8 cellular contexts compared by ENCODE assay signal in genomic region chr1:92298573-92299476, GRCh38. TPM values are rescaled to one million over a fixed set of nuclear protein-coding genes. Genes with fewer than 3 reads are reported as not detected.
DNase-seq lines count a peak whose midpoint lies in the region; ATAC-seq and TF ChIP-seq lines count a peak whose summit lies in the region.

Gene GLMN, minus strand, starts transcription at chr1:92298987. Its CDS starts 988 bp downstream, at chr1:92297999.
Gene RPAP2, plus strand, starts transcription at chr1:92299059. Its CDS starts 15 bp downstream, at chr1:92299074.

- H3K9me3 Mint-ChIP-seq in HFFc6, result no peaks in the 10 kb centered on the region
- H3K9me3 Mint-ChIP-seq in activated naive CD8-positive, alpha-beta T cell treated with anti-CD3 and anti-CD28 coated beads for 36 hours, result no peaks in the 10 kb centered on the region

- H3K9ac ChIP-seq in parathyroid adenoma, result peak within 1 kb of the TSS; percentile 56

- intact Hi-C loops in Right ventricle myocardium inferior (cut with DNase I), result loop anchor here (10.0 kb wide), 1 partner anchor 1014 kb away; no protein-coding TSS in a partner anchor

- peak within 1 kb of the TSS; percentile 73 for H3K4me2 ChIP-seq in parathyroid adenoma (ENCODE audit: low read length)

- no peaks in the 10 kb centered on the region for H3K79me2 ChIP-seq in parathyroid adenoma

- peak within 1 kb of the TSS; percentile 98 for H3K4me3 Mint-ChIP-seq in HFFc6
- peak within 1 kb of the TSS; percentile 97 for H3K4me3 Mint-ChIP-seq in activated naive CD8-positive, alpha-beta T cell treated with anti-CD3 and anti-CD28 coated beads for 36 hours

- TF ChIP-seq EP300 in tibial nerve (IDR thresholded peaks at IDR 0.05), result peak in 1 of 2 donors; percentile 91

- peak; percentile 17; the same call in 1 of the 2 replicates for TF ChIP-seq CTCF in HFFc6 (IDR thresholded peaks at IDR 0.05)
- peak; percentile 7 for TF ChIP-seq CTCF in parathyroid adenoma (IDR thresholded peaks at IDR 0.05)
- no peak for TF ChIP-seq CTCF in tibial nerve (IDR thresholded peaks at IDR 0.05)

- peak; percentile 83 for TF ChIP-seq POLR2A in GM10847 (IDR thresholded peaks at IDR 0.05; ENCODE audit: extremely low read depth, insufficient read length)
- TF ChIP-seq POLR2A in tibial nerve (IDR thresholded peaks at IDR 0.05), result peak; percentile 55 to 90

- peak; percentile 100 for ATAC-seq in Right ventricle myocardium inferior

- H3K36me3 ChIP-seq in parathyroid adenoma (ENCODE audit: control insufficient read depth, insufficient read depth, low read length) (no peaks in the 10 kb centered on the region), tibial nerve (peaks cover 0 to 7% (median 0%) of the 10 kb centered on the region in 3 donors)

- peak within 1 kb of the TSS; percentile 98 for H3K27ac Mint-ChIP-seq in HFFc6
- H3K27ac Mint-ChIP-seq in activated naive CD8-positive, alpha-beta T cell treated with anti-CD3 and anti-CD28 coated beads for 36 hours, result peak within 1 kb of the TSS; percentile 99

- DNase-seq in HFFc6 (peak; percentile 58), MV-4-11 (lab: John Stamatoyannopoulos, UW) (peak; percentile 78), SKM-1 treated with dmso at 0.1 percent for 144 hours (lab: John Stamatoyannopoulos, UW; ENCODE audit: unreplicated experiment) (peak; percentile 81), Right ventricle myocardium inferior (ENCODE audit: missing footprints) (peak; percentile 93), tibial nerve (ENCODE audit: low spot score in 2 of 2) (peak; percentile 53 to 56)
- DNase-seq in activated naive CD8-positive, alpha-beta T cell treated with anti-CD3 and anti-CD28 coated beads for 36 hours, result peak; percentile 85

- no peaks in the 10 kb centered on the region for H3K27me3 Mint-ChIP-seq in HFFc6 (ENCODE audit: insufficient read depth)
- no peaks in the 10 kb centered on the region for H3K27me3 Mint-ChIP-seq in activated naive CD8-positive, alpha-beta T cell treated with anti-CD3 and anti-CD28 coated beads for 36 hours

- H3K4me3 ChIP-seq in parathyroid adenoma (ENCODE audit: low read depth, low read length) (peak within 1 kb of the TSS; percentile 76), tibial nerve (peak within 1 kb of the TSS; percentile 73 to 81 (median 74))

- 0% methylated on average over 42 to 70 of the region's 76 CpGs for WGBS in tibial nerve, 2 donors

- H3K36me3 Mint-ChIP-seq in HFFc6 (ENCODE audit: low read depth), result peaks cover 11% of the 10 kb centered on the region
- peaks cover 25% of the 10 kb centered on the region for H3K36me3 Mint-ChIP-seq in activated naive CD8-positive, alpha-beta T cell treated with anti-CD3 and anti-CD28 coated beads for 36 hours

- H3K27me3 ChIP-seq in parathyroid adenoma (ENCODE audit: control insufficient read depth, insufficient read depth, low read length), result no peaks in the 10 kb centered on the region
- no peaks in the 10 kb centered on the region for H3K27me3 ChIP-seq in tibial nerve

- peak within 1 kb of the TSS; percentile 77 for H3K27ac ChIP-seq in parathyroid adenoma
- peak within 1 kb of the TSS; percentile 86 to 96 (median 94) for H3K27ac ChIP-seq in tibial nerve

- peaks cover 37% of the 10 kb centered on the region for H3K4me1 Mint-ChIP-seq in HFFc6 (ENCODE audit: low read depth)
- peaks cover 33% of the 10 kb centered on the region for H3K4me1 Mint-ChIP-seq in activated naive CD8-positive, alpha-beta T cell treated with anti-CD3 and anti-CD28 coated beads for 36 hours

- no peaks in the 10 kb centered on the region for H3K9me3 ChIP-seq in parathyroid adenoma (ENCODE audit: control insufficient read depth, low read length)
- H3K9me3 ChIP-seq in tibial nerve, result no peaks in the 10 kb centered on the region

- H3K4me1 ChIP-seq in parathyroid adenoma, result no peaks in the 10 kb centered on the region
- peaks cover 0 to 25% (median 6%) of the 10 kb centered on the region in 4 donors for H3K4me1 ChIP-seq in tibial nerve

- peak within 1 kb of the TSS; percentile 72 for H2AFZ ChIP-seq in parathyroid adenoma

RNA-seq across cellular contexts. Expression of gene GLMN, which starts in this region (rescaled TPM):
- 1 to 10 TPM; 6.6 to 8.4 (median 7.3) TPM for total RNA-seq in HFFc6 (2021; fragmentation: NEBNext Ultra II Directional; extraction: Animal tissue kit (Norgen Biotek cat#: 25700))
- total RNA-seq in activated naive CD8-positive, alpha-beta T cell treated with anti-CD3 and anti-CD28 coated beads for 36 hours, result 10 to 100 TPM; 18.1 to 20.1 TPM
- total RNA-seq in Right ventricle myocardium inferior (5.4 TPM), tibial nerve (10 to 100 TPM in 1 of 4 donors, 1 to 10 TPM in 3; 5.2 to 12.0 (median 8.1) TPM)

RNA-seq across cellular contexts. Expression of gene RPAP2, which starts in this region (rescaled TPM):
- total RNA-seq in HFFc6 (2021; fragmentation: NEBNext Ultra II Directional; extraction: Animal tissue kit (Norgen Biotek cat#: 25700)), result 10 to 100 TPM; 18.4 to 24.8 (median 21.0) TPM
- 10 to 100 TPM; 34.5 to 36.3 TPM for total RNA-seq in activated naive CD8-positive, alpha-beta T cell treated with anti-CD3 and anti-CD28 coated beads for 36 hours
- 22.5 TPM for total RNA-seq in Right ventricle myocardium inferior
- total RNA-seq in tibial nerve, result 10 to 100 TPM in 2 of 4 donors, 1 to 10 TPM in 2; 3.3 to 12.2 (median 7.7) TPM

Comparison
In these comparisons a context has a peak if more than half of its experiments do, and no peak if none do; other contexts are left out.
1. Peak in every context shown above with its lines: DNase-seq, ATAC-seq, H3K4me3 ChIP-seq and H3K27ac ChIP-seq.
2. CTCF ChIP-seq: peak in HFFc6 (single experiment) and parathyroid adenoma (single experiment); none in tibial nerve (0 of 5).